Comparison of ENCODE assay signal across 8 cellular contexts in the genomic region with DNA sequence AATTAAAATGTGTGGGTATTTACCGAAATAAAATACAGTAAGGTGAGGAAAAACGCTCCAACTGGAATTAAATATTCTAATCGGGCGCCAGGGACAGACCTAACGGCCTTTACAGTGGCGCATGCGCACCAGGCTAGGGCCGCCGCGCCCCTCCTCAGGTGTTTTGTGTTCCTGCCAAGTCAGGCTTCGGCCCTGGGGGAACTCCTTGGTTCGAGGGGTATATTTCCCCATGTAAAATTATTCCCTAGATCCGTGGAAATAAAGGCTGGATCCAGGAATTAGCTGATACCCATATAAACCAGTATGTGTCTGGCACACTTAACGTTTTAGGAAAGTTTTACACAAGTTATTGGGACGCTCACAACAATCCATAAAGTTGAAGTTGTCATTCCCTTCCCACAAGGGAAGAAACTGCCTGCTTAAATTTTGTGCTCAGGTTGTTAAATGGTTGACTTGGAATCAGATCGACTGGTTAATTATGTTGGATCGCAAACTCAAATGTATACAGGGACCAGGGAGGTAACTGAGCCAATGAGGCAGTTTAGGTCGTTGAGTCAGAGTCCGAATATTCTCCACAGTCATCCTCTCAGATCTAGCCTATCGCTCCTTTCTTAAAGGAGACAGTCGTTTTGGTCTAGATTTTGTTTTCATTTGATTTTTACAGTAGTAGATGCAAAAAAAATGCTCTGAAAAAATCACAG. TPM values are rescaled to one million over a fixed set of nuclear protein-coding genes. Genes with fewer than 3 reads are reported as not detected.
DNase-seq lines count a peak whose midpoint lies in the region; ATAC-seq and TF ChIP-seq lines count a peak whose summit lies in the region.

No MANE protein-coding gene starts in this region.

- ATAC-seq in right cardiac atrium, result peak; percentile 78 to 83

- H3K4me1 ChIP-seq in ascending aorta (peaks cover 0 to 8% of the 10 kb centered on the region in 2 donors), right cardiac atrium (ENCODE audit: control insufficient read depth, insufficient read depth, low read length) (no peaks in the 10 kb centered on the region)

- H3K4me3 ChIP-seq in ascending aorta (peak overlapping the region; percentile 81 to 84), right cardiac atrium (ENCODE audit: low read length) (peak overlapping the region; percentile 84)

- intact Hi-C loops in ascending aorta (cut with DNase I), result loop anchor here (2.0 kb wide), 1 partner anchor 65 kb away; the partner anchor contains the start of genes FAM216A and GPN3
- intact Hi-C loops in right cardiac atrium (cut with DNase I), result loop anchor here in 1 of 4 donors (10.0 kb wide), 1 partner anchor 299 kb away; no protein-coding TSS in a partner anchor

- peaks cover 6 to 12% of the 10 kb centered on the region in 2 donors for H3K36me3 ChIP-seq in ascending aorta

- H3K9me3 ChIP-seq in ascending aorta (no peaks in the 10 kb centered on the region), right cardiac atrium (ENCODE audit: control insufficient read depth, low read length) (no peaks in the 10 kb centered on the region)

- H3K27ac ChIP-seq in ascending aorta, result peak overlapping the region; percentile 84 to 93
- H3K27ac ChIP-seq in right cardiac atrium (ENCODE audit: low read length), result peak overlapping the region; percentile 42

- WGBS in right cardiac atrium, result 21% methylated on average over 21 of the region's 21 CpGs

- H3K27me3 ChIP-seq in ascending aorta (no peaks in the 10 kb centered on the region), right cardiac atrium (ENCODE audit: control insufficient read depth, insufficient read depth) (no peaks in the 10 kb centered on the region)

- DNase-seq in C1 segment of cervical spinal cord (lab: John Stamatoyannopoulos, UW) (peak in 12 of 14 donors; percentile 14 to 74 (median 41)), GOT3 (lab: John Stamatoyannopoulos, UW) (peak; percentile 29), NCI-H1694 (lab: John Stamatoyannopoulos, UW) (peak; percentile 67), T-helper 9 cell (peak; percentile 66), ascending aorta (ENCODE audit: low spot score in 2 of 2) (peak in 1 of 2 donors; percentile 82), right cardiac atrium (peak; percentile 69 to 91 (median 88)), putamen (ENCODE audit: low spot score) (peak; percentile 74), ureter (ENCODE audit: low spot score) (peak; percentile 77)

- no peak for TF ChIP-seq CTCF in ascending aorta (IDR thresholded peaks at IDR 0.05)

RNA-seq across cellular contexts. Expression of gene ANAPC7, which starts 0.6 kb away (rescaled TPM):
- total RNA-seq in ascending aorta (34.7 TPM), right cardiac atrium (10 to 100 TPM; 30.7 to 34.5 (median 33.1) TPM), ureter (104 TPM)
- polyA plus RNA-seq in right cardiac atrium, result 31.3 TPM

RNA-seq across cellular contexts. Expression of gene ARPC3, which starts 46.0 kb away (rescaled TPM):
- total RNA-seq in ascending aorta (76.5 TPM), right cardiac atrium (100 to 1,000 TPM in 1 of 4 donors, 10 to 100 TPM in 3; 79.7 to 101 (median 95.5) TPM), ureter (250 TPM)
- 159 TPM for polyA plus RNA-seq in right cardiac atrium
